Comparison of ENCODE assay signal across 8 cellular contexts in genomic region chr12:121712462-121713256, GRCh38. TPM values are rescaled to one million over a fixed set of nuclear protein-coding genes. Genes with fewer than 3 reads are reported as not detected.
DNase-seq lines count a peak whose midpoint lies in the region; ATAC-seq and TF ChIP-seq lines count a peak whose summit lies in the region.

TSS of gene TMEM120B (plus strand) at chr12:121712752. CDS start at chr12:121712896, 144 bp downstream.

- WGBS in ectodermal cell, 2 experiments = 0% methylated on average over 74 of the region's 74 CpGs

- H3K36me3 ChIP-seq in ectodermal cell (ENCODE audit: control insufficient read depth, insufficient read depth, low read length) = no peaks in the 10 kb centered on the region

- ATAC-seq in GM18519 (IDR thresholded peaks at IDR 0.05; ENCODE audit: low FRiP score, unreplicated experiment) = peak; percentile 68
- peak; percentile 80 for ATAC-seq in HG03045 (IDR thresholded peaks at IDR 0.05; ENCODE audit: unreplicated experiment)
- peak; percentile 90 for ATAC-seq in activated CD8-positive, alpha-beta T cell treated with anti-CD3 and anti-CD28 coated beads for 36 hours

- H3K27ac ChIP-seq in ectodermal cell (ENCODE audit: insufficient read depth, low read depth, low read length, poor library complexity, severe bottlenecking) = peak within 1 kb of the TSS; percentile 56

- H3K9me3 Mint-ChIP-seq in activated CD8-positive, alpha-beta T cell treated with anti-CD3 and anti-CD28 coated beads for 36 hours = no peaks in the 10 kb centered on the region

- peaks cover 16% of the 10 kb centered on the region for H3K4me1 Mint-ChIP-seq in activated CD8-positive, alpha-beta T cell treated with anti-CD3 and anti-CD28 coated beads for 36 hours (ENCODE audit: low read depth)

- no peak for TF ChIP-seq CTCF in activated CD8-positive, alpha-beta T cell treated with anti-CD3 and anti-CD28 coated beads for 36 hours (IDR thresholded peaks at IDR 0.05)

- POLR2A ChIA-PET in activated CD8-positive, alpha-beta T cell treated with anti-CD3 and anti-CD28 coated beads for 36 hours (lab: Charles Lee) = interaction anchor here (0.7 to 2.1 kb wide), 14 partner anchors 10 to 176 kb away, joined by 3 to 9 read pairs (median 3); partner anchors contain the start of gene PSMD9

- H3K27me3 Mint-ChIP-seq in activated CD8-positive, alpha-beta T cell treated with anti-CD3 and anti-CD28 coated beads for 36 hours = no peaks in the 10 kb centered on the region

- peak within 1 kb of the TSS; percentile 78 for H3K27ac Mint-ChIP-seq in activated CD8-positive, alpha-beta T cell treated with anti-CD3 and anti-CD28 coated beads for 36 hours

- H3K4me3 Mint-ChIP-seq in activated CD8-positive, alpha-beta T cell treated with anti-CD3 and anti-CD28 coated beads for 36 hours = peak within 1 kb of the TSS; percentile 84

- H3K27me3 ChIP-seq in ectodermal cell (ENCODE audit: control insufficient read depth, insufficient read depth, low read length, poor library complexity, severe bottlenecking) = no peaks in the 10 kb centered on the region

- H3K36me3 Mint-ChIP-seq in activated CD8-positive, alpha-beta T cell treated with anti-CD3 and anti-CD28 coated beads for 36 hours (ENCODE audit: low read depth) = peaks cover 6% of the 10 kb centered on the region

- peaks cover 7% of the 10 kb centered on the region for H3K4me1 ChIP-seq in ectodermal cell (ENCODE audit: control insufficient read depth, insufficient read depth, low read length)

- H3K4me3 ChIP-seq in ectodermal cell (ENCODE audit: insufficient read depth, low read depth, low read length) = peak within 1 kb of the TSS; percentile 96

- H3K9me3 ChIP-seq in ectodermal cell (ENCODE audit: control insufficient read depth, low read length) = no peaks in the 10 kb centered on the region

- peak; percentile 97 for DNase-seq in AG08396 (ENCODE audit: low spot score)
- DNase-seq in NCI-H446 (lab: John Stamatoyannopoulos, UW) = peak; percentile 31 to 90
- DNase-seq in activated CD8-positive, alpha-beta T cell treated with anti-CD3 and anti-CD28 coated beads for 36 hours = peak; percentile 80
- peak; percentile 83 to 84 for DNase-seq in lung microvascular endothelial cell (ENCODE audit: low read depth in 2 of 2)
- DNase-seq in stimulated activated CD8-positive, alpha-beta memory T cell treated with anti-CD3 and anti-CD28 coated beads, Interleukin-12 subunit alpha, Interleukin-12 subunit beta, amount 100 ng/mL, for 1 hour (ENCODE audit: low read depth) = peak; percentile 73

- CTCF ChIA-PET in activated CD8-positive, alpha-beta T cell treated with anti-CD3 and anti-CD28 coated beads for 36 hours (lab: Charles Lee) = interaction anchor here (0.6 to 4.3 kb wide), 17 partner anchors 9 to 310 kb away, joined by 3 to 48 read pairs (median 4); partner anchors contain the start of genes ORAI1, PSMD9 and RHOF

- intact Hi-C loops in activated CD8-positive, alpha-beta T cell treated with anti-CD3 and anti-CD28 coated beads for 36 hours (cut with micrococcal nuclease) = no loop called here

RNA-seq across cellular contexts. Expression of gene TMEM120B, which starts in this region (rescaled TPM):
- 10 to 100 TPM; 11.7 to 12.7 TPM for total RNA-seq in activated CD8-positive, alpha-beta T cell treated with anti-CD3 and anti-CD28 coated beads for 36 hours
- polyA plus RNA-seq in ectodermal cell (2013, experiment 1 of 4) = 16.2 TPM
- polyA plus RNA-seq in ectodermal cell (2013, experiment 2 of 4) = 17.7 TPM
- polyA plus RNA-seq in ectodermal cell (2013, experiment 3 of 4) = 10.7 TPM
- 12.3 TPM for polyA plus RNA-seq in ectodermal cell (2013, experiment 4 of 4)
- total RNA-seq in lung microvascular endothelial cell = 2.8 and 5.0 TPM in 2 replicates

Comparison
In these comparisons a context has a peak if more than half of its experiments do, and no peak if none do; other contexts are left out.
1. Peak in every context shown above with its lines: DNase-seq, ATAC-seq, H3K4me3 ChIP-seq and H3K27ac ChIP-seq.